ENCODE assay signal across 8 cellular contexts in genomic region chr18:44679056-44679911, GRCh38. TPM values are rescaled to one million over a fixed set of nuclear protein-coding genes. Genes with fewer than 3 reads are reported as not detected.
DNase-seq lines count a peak whose midpoint lies in the region; ATAC-seq, FAIRE-seq and TF ChIP-seq lines count a peak whose summit lies in the region.

No MANE protein-coding gene starts in this region.

- H3K27me3 ChIP-seq in breast epithelium (no peaks in the 10 kb centered on the region), small intestine (ENCODE audit: control insufficient read depth in 2 of 2, insufficient read depth in 2 of 2, low read length in 2 of 2) (peaks cover 0 to 2% of the 10 kb centered on the region in 2 donors)

- ATAC-seq in GM18508 (IDR thresholded peaks at IDR 0.05; ENCODE audit: insufficient read depth, unreplicated experiment) (peak; percentile 78), HG02973 (IDR thresholded peaks at IDR 0.05; ENCODE audit: unreplicated experiment) (peak; percentile 79)

- peak; percentile 96 for DNase-seq in 8988T
- DNase-seq in NCI-H1930 (lab: John Stamatoyannopoulos, UW), result peak; percentile 74 to 81
- DNase-seq in UCSD-AML1 (lab: John Stamatoyannopoulos, UW; ENCODE audit: unreplicated experiment), result peak; percentile 88
- DNase-seq in breast epithelium (ENCODE audit: low spot score in 2 of 2), result peak; percentile 78 to 83
- peak; percentile 80 to 83 (median 83) for DNase-seq in immature natural killer cell
- DNase-seq in small intestine, result peak; percentile 83

- peaks cover 9 to 17% of the 10 kb centered on the region in 2 donors for H3K4me1 Mint-ChIP-seq in immature natural killer cell

- H3K4me3 Mint-ChIP-seq in immature natural killer cell, result peak overlapping the region in 2 of 5 donors; percentile 84 to 96

- peak; percentile 35 for TF ChIP-seq POLR2A in breast epithelium (IDR thresholded peaks at IDR 0.05)

- WGBS in small intestine, 3 donors, result 0% methylated on average over 56 to 102 of the region's 102 CpGs

- peak overlapping the region; percentile 43 to 93 (median 68) for H3K27ac Mint-ChIP-seq in immature natural killer cell

- intact Hi-C loops in breast epithelium (cut with DNase I; ENCODE audit: low total_unique reads), result no loop called here

- H3K9me3 Mint-ChIP-seq in immature natural killer cell, result no peaks in the 10 kb centered on the region

- H3K4me1 ChIP-seq in breast epithelium (no peaks in the 10 kb centered on the region), small intestine (ENCODE audit: control insufficient read depth in 2 of 2, insufficient read depth in 1 of 2, low read depth in 1 of 2, low read length in 1 of 2) (peaks cover 0 to 5% of the 10 kb centered on the region in 2 donors)

- H3K4me3 ChIP-seq in breast epithelium, result peak overlapping the region; percentile 73 to 84 (median 84)
- H3K4me3 ChIP-seq in small intestine (ENCODE audit: low read depth in 1 of 2, low read length in 2 of 2), result peak overlapping the region; percentile 69 to 75

- H3K27ac ChIP-seq in breast epithelium (peak overlapping the region; percentile 95 to 98), small intestine (ENCODE audit: low read depth in 1 of 2, low read length in 1 of 2) (peak overlapping the region; percentile 52 to 97)

- no peaks in the 10 kb centered on the region for H3K36me3 Mint-ChIP-seq in immature natural killer cell

- no peak for FAIRE-seq in small intestine (lab: Jason Lieb, UNC)

- H3K36me3 ChIP-seq in breast epithelium (no peaks in the 10 kb centered on the region), small intestine (ENCODE audit: control insufficient read depth in 2 of 2, insufficient read depth in 2 of 2, low read length in 2 of 2) (no peaks in the 10 kb centered on the region)

- peak; percentile 42 to 72 (median 60) for TF ChIP-seq CTCF in breast epithelium (IDR thresholded peaks at IDR 0.05)

- peaks cover 2 to 9% (median 2%) of the 10 kb centered on the region in 3 donors for H3K27me3 Mint-ChIP-seq in immature natural killer cell (ENCODE audit: low read depth in 3 of 3)

- H3K9me3 ChIP-seq in breast epithelium (no peaks in the 10 kb centered on the region), small intestine (ENCODE audit: control insufficient read depth, low read depth) (no peaks in the 10 kb centered on the region)

RNA-seq across cellular contexts. Expression of gene SETBP1, which starts 1.4 kb away (rescaled TPM):
- 10 to 100 TPM; 26.2 to 40.1 (median 37.0) TPM for total RNA-seq in breast epithelium
- 1 to 10 TPM in 2 of 3 donors, not detected in 1; 1.2 to 4.3 TPM for polyA plus RNA-seq in immature natural killer cell
- 1 to 10 TPM in 1 of 3 donors, under 1 TPM in 1, not detected in 1; 0.54 to 1.8 TPM for polyA plus RNA-seq in small intestine

Comparison
In these comparisons a context has a peak if more than half of its experiments do, and no peak if none do; other contexts are left out.
1. Peak in every context shown above with its lines: DNase-seq, ATAC-seq, H3K4me3 ChIP-seq and H3K27ac ChIP-seq.